In the genomic region with DNA sequence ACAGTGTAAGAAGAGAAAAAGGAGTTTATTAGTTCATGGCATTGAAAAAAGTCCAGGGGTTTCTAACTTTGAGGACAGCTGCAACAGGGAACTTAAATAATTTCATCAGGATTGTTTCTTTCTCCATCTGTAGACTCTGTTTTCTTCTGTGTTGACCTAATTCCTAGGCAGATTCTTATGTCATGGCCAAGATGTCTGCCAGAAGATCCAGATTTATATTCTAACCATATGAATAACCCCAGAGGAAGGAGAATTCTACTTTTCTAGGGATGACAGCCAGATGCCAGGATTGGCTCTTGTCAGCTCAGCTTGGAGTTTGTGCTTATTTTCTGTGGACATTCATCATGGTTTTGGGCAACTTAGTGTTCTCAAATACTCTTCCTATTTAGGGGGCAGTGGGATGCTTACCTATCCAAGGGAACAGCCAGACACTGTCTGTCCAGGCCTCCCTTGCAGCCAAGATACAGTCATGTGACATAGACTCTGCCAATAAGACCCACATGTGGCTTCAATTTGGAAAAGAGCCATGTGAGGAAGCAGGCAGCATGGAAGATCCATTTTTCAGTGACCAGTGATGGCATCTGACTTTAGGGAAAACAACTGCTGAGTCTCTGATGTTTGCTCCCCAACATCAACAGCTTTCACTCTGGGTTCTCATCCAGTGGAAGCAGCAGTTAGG, we compare ENCODE assay signal across 1 cellular context.
A peak's percentile ranks its signal among the peaks of the same experiment; 100 is the strongest.
TF ChIP-seq lines count a peak whose summit lies in the region.

No MANE protein-coding gene starts in this region.

TF ChIP-seq in SK-N-SH, 30 proteins besides CTCF, POLR2A, EP300 and RAD21 (continued from another document):
- TF ChIP-seq MXI1 (IDR thresholded peaks at IDR 0.05; ENCODE audit: low read depth, low read length): peak; percentile 62; the same call in 1 of the 2 replicates
- TF ChIP-seq GABPA (IDR thresholded peaks at IDR 0.05; ENCODE audit: low read depth): no peak
